ENCODE assay signal across 17 cellular contexts in the genomic region with DNA sequence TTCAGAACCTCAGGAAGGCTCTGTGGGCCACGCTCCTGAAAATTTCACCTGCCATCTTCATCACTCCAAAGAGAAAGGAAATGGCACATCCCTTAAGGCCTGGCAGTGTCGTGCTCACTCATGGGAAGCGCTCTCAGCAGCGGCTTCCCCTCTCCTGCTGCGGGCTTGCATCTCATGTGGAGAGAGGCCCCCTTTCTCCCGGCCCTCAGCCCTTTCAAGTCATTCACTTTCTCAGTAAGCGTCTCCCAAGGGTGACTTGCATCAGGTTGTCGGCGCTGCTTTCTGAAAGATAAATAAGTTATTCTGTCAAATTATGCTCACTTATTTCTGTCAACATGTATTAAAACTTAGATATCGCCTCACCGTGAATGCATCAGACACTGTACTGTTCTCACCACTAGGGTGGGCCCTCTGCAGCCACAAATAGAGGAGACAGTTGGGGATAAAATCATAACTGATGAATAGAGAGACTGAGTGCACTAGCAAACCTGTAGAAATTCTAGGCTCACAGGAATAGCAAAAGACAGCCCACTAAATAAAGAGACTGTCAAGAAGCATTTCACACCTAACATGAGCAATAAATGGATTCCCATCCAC.
DNase-seq lines count a peak whose midpoint lies in the region; ATAC-seq and TF ChIP-seq lines count a peak whose summit lies in the region.
"Had no signal": no experiment of that assay in that cellular context is flagged by ENCODE, and none has a peak within 500 bp of the region (broad histone marks: within the 10 kb centered on the region; RNA-seq: fewer than 3 reads in every experiment).

No MANE protein-coding gene starts in this region.

- H3K27ac Mint-ChIP-seq in GM23338, result no peak overlapping the region; the same call in 1 of the 2 replicates
- H3K27ac Mint-ChIP-seq: activated B cell treated with CpG ODN at 0.5 μM for 24 hours; CD4-positive, alpha-beta memory T cell; stimulated activated effector memory CD8-positive, alpha-beta T cell treated with anti-CD3 and anti-CD28 coated beads, Interleukin-12 subunit alpha, Interleukin-12 subunit beta, amount 100 ng/mL, for 72 hours had no signal

- no peaks in the 10 kb centered on the region for H3K9me3 Mint-ChIP-seq in GM23338
- no peaks in the 10 kb centered on the region for H3K9me3 Mint-ChIP-seq in activated T-cell treated with anti-CD3 and anti-CD28 coated beads, Interleukin-2, amount 50 U/mL, for 4 hours
- H3K9me3 Mint-ChIP-seq: activated B cell treated with CpG ODN at 0.5 μM for 24 hours; central memory CD8-positive, alpha-beta T cell; stimulated activated effector memory CD8-positive, alpha-beta T cell treated with anti-CD3 and anti-CD28 coated beads, Interleukin-12 subunit alpha, Interleukin-12 subunit beta, amount 100 ng/mL, for 72 hours had no signal

- H2AFZ ChIP-seq in GM23338, result peak overlapping the region; percentile 30

- no peak overlapping the region for H3K4me2 ChIP-seq in GM23338

- no peaks in the 10 kb centered on the region for H3K79me2 ChIP-seq in GM23338 (replicated peaks; ENCODE audit: insufficient read depth)

- TF ChIP-seq POLR2A in adrenal gland (IDR thresholded peaks at IDR 0.05), result no peak

- WGBS in right cardiac atrium, result 54% methylated on average over 11 of the region's 11 CpGs
- 81 to 91% (median 87%) methylated on average over 11 of the region's 11 CpGs for WGBS in adrenal gland, 4 donors

- intact Hi-C loops in A673 (cut with micrococcal nuclease; ENCODE audit: unreplicated experiment) (no loop called here), right cardiac atrium (cut with DNase I) (loop anchor here in 3 of 4 donors (5.0 to 10.0 kb wide), 3 partner anchors 65 to 85 kb away; no protein-coding TSS in a partner anchor), adrenal gland (cut with DNase I) (no loop called here)

- H3K9me2 ChIP-seq in GM23338 (ENCODE audit: insufficient read depth), result peaks cover 4% of the 10 kb centered on the region; the same call in 1 of the 2 replicates

- H3K27ac ChIP-seq in A673 (ENCODE audit: low read depth, low read length, poor library complexity, severe bottlenecking) (no peak overlapping the region), GM23338 (ENCODE audit: low read depth) (no peak overlapping the region), WERI-Rb-1 (no peak overlapping the region), right cardiac atrium (ENCODE audit: low read length) (no peak overlapping the region), adrenal gland (no peak overlapping the region)
- H3K27ac ChIP-seq: HL-60 had no signal

- peak; percentile 85 for ATAC-seq in GM23338
- peak; percentile 53 to 72 for ATAC-seq in right cardiac atrium
- no peak for ATAC-seq in HG03196 (IDR thresholded peaks at IDR 0.05; ENCODE audit: unreplicated experiment)
- ATAC-seq in activated T-cell treated with anti-CD3 and anti-CD28 coated beads, Interleukin-2, amount 50 U/mL, for 4 hours, result no peak
- ATAC-seq: GM12878; stimulated activated effector memory CD8-positive, alpha-beta T cell treated with anti-CD3 and anti-CD28 coated beads, Interleukin-12 subunit alpha, Interleukin-12 subunit beta, amount 100 ng/mL, for 72 hours had no signal

- peak; percentile 45 for TF ChIP-seq CTCF in A673 (conservative IDR thresholded peaks at IDR 0.05; ENCODE audit: low read depth, low read length)
- peak; percentile 54 to 67 for TF ChIP-seq CTCF in GM23338 (conservative IDR thresholded peaks at IDR 0.05; ENCODE audit: low read depth in 2 of 2)
- peak; percentile 49 for TF ChIP-seq CTCF in WERI-Rb-1 (IDR thresholded peaks at IDR 0.05; ENCODE audit: low read depth, low read length)
- TF ChIP-seq CTCF in adrenal gland (IDR thresholded peaks at IDR 0.05), result peak in 1 of 6 experiments; percentile 28

- no TSS peak for BruUV-seq in A673 (replicated peaks; lab: Mats Ljungman, UMichigan)

- H3K9me3 ChIP-seq in A673 (ENCODE audit: low read depth, low read length, poor library complexity, severe bottlenecking), result no peaks in the 10 kb centered on the region
- no peaks in the 10 kb centered on the region for H3K9me3 ChIP-seq in WERI-Rb-1 (ENCODE audit: severe bottlenecking)
- no peaks in the 10 kb centered on the region for H3K9me3 ChIP-seq in right cardiac atrium (ENCODE audit: control insufficient read depth, low read length)
- no peaks in the 10 kb centered on the region for H3K9me3 ChIP-seq in adrenal gland (replicated peaks in 1 of 3)

- no peaks in the 10 kb centered on the region for H3K36me3 Mint-ChIP-seq in GM23338 (ENCODE audit: low read depth)
- H3K36me3 Mint-ChIP-seq in activated T-cell treated with anti-CD3 and anti-CD28 coated beads, Interleukin-2, amount 50 U/mL, for 4 hours (ENCODE audit: insufficient read depth), result no peaks in the 10 kb centered on the region
- H3K36me3 Mint-ChIP-seq: CD4-positive, alpha-beta memory T cell; stimulated activated effector memory CD8-positive, alpha-beta T cell treated with anti-CD3 and anti-CD28 coated beads, Interleukin-12 subunit alpha, Interleukin-12 subunit beta, amount 100 ng/mL, for 72 hours had no signal

- POLR2A ChIA-PET in A673 (lab: Charles Lee; ENCODE audit: low non-redundant PET), result no interaction called here

- DNase-seq in A673 (ENCODE audit: low spot score) (no peak), GM23338 (ENCODE audit: low spot score) (peak; percentile 34), WERI-Rb-1 (peak; percentile 24), right cardiac atrium (no peak), adrenal gland (no peak), NCI-H2196 (lab: John Stamatoyannopoulos, UW; ENCODE audit: unreplicated experiment) (no peak)
- DNase-seq in activated T-cell treated with anti-CD3 and anti-CD28 coated beads, Interleukin-2, amount 50 U/mL, for 4 hours, result no peak
- DNase-seq: activated B cell treated with CpG ODN at 0.5 μM for 24 hours; CD4-positive, alpha-beta memory T cell; midbrain; NCI-H2081; stimulated activated CD4-positive, alpha-beta T cell treated with anti-CD3 and anti-CD28 coated beads, Interleukin-12 subunit alpha, Interleukin-12 subunit beta, amount 100 ng/mL, for 4 hours had no signal

- H3K27me3 Mint-ChIP-seq in GM23338 (ENCODE audit: insufficient read depth, low read depth, poor library complexity), result peaks cover 2% of the 10 kb centered on the region
- H3K27me3 Mint-ChIP-seq in activated T-cell treated with anti-CD3 and anti-CD28 coated beads, Interleukin-2, amount 50 U/mL, for 4 hours (ENCODE audit: low read depth), result no peaks in the 10 kb centered on the region
- H3K27me3 Mint-ChIP-seq: activated B cell treated with CpG ODN at 0.5 μM for 24 hours; CD4-positive, alpha-beta memory T cell had no signal

- no peaks in the 10 kb centered on the region for H3K4me1 ChIP-seq in A673 (ENCODE audit: insufficient read depth, low read length, poor library complexity, severe bottlenecking)
- peaks cover 9% of the 10 kb centered on the region; the same call in 1 of the 2 replicates for H3K4me1 ChIP-seq in GM23338 (ENCODE audit: insufficient read depth)
- no peaks in the 10 kb centered on the region for H3K4me1 ChIP-seq in right cardiac atrium (ENCODE audit: control insufficient read depth, insufficient read depth, low read length)
- H3K4me1 ChIP-seq in adrenal gland (replicated peaks in 1 of 2), result peaks cover 25 to 32% of the 10 kb centered on the region in 2 donors

- H3K36me3 ChIP-seq in A673 (ENCODE audit: insufficient read depth, low read length, poor library complexity, severe bottlenecking), result no peaks in the 10 kb centered on the region
- no peaks in the 10 kb centered on the region for H3K36me3 ChIP-seq in GM23338 (ENCODE audit: insufficient read depth)
- no peaks in the 10 kb centered on the region for H3K36me3 ChIP-seq in WERI-Rb-1
- H3K36me3 ChIP-seq in adrenal gland (replicated peaks in 1 of 2), result no peaks in the 10 kb centered on the region

- H4K20me1 ChIP-seq in GM23338 (replicated peaks; ENCODE audit: insufficient read depth), result no peaks in the 10 kb centered on the region

- H3K27me3 ChIP-seq in A673 (replicated peaks; ENCODE audit: insufficient read depth, low read depth, low read length, poor library complexity) (peaks cover 13% of the 10 kb centered on the region), GM23338 (ENCODE audit: insufficient read depth) (no peaks in the 10 kb centered on the region), WERI-Rb-1 (ENCODE audit: insufficient read depth, low read depth, severe bottlenecking) (no peaks in the 10 kb centered on the region), right cardiac atrium (ENCODE audit: control insufficient read depth, insufficient read depth) (no peaks in the 10 kb centered on the region), adrenal gland (no peaks in the 10 kb centered on the region)

- CTCF ChIA-PET in A673 (lab: Charles Lee), result no interaction called here

- H3K4me3 ChIP-seq in A673 (ENCODE audit: low read depth, low read length, poor library complexity, severe bottlenecking) (no peak overlapping the region), GM23338 (no peak overlapping the region), WERI-Rb-1 (ENCODE audit: low read depth, low read length) (no peak overlapping the region), right cardiac atrium (ENCODE audit: low read length) (no peak overlapping the region), adrenal gland (no peak overlapping the region)
- H3K4me3 ChIP-seq: GM12878 had no signal

- peaks cover 9% of the 10 kb centered on the region for H3K4me1 Mint-ChIP-seq in GM23338
- H3K4me1 Mint-ChIP-seq in activated T-cell treated with anti-CD3 and anti-CD28 coated beads, Interleukin-2, amount 50 U/mL, for 4 hours (ENCODE audit: low read depth), result no peaks in the 10 kb centered on the region
- H3K4me1 Mint-ChIP-seq: activated B cell treated with CpG ODN at 0.5 μM for 24 hours; CD4-positive, alpha-beta memory T cell; central memory CD8-positive, alpha-beta T cell; stimulated activated effector memory CD8-positive, alpha-beta T cell treated with anti-CD3 and anti-CD28 coated beads, Interleukin-12 subunit alpha, Interleukin-12 subunit beta, amount 100 ng/mL, for 72 hours had no signal

- H3K4me3 Mint-ChIP-seq in GM23338, result no peak overlapping the region
- no peak overlapping the region for H3K4me3 Mint-ChIP-seq in activated T-cell treated with anti-CD3 and anti-CD28 coated beads, Interleukin-2, amount 50 U/mL, for 4 hours
- H3K4me3 Mint-ChIP-seq: activated B cell treated with CpG ODN at 0.5 μM for 24 hours; central memory CD8-positive, alpha-beta T cell; stimulated activated effector memory CD8-positive, alpha-beta T cell treated with anti-CD3 and anti-CD28 coated beads, Interleukin-12 subunit alpha, Interleukin-12 subunit beta, amount 100 ng/mL, for 72 hours had no signal

- H3F3A ChIP-seq in GM23338 (replicated peaks; ENCODE audit: low read depth), result no peaks in the 10 kb centered on the region

TF ChIP-seq in GM23338, 12 proteins besides CTCF, POLR2A, EP300 and RAD21 (continues in another document):
- TF ChIP-seq NANOG (IDR thresholded peaks at IDR 0.05; ENCODE audit: borderline replicate concordance), result no peak
- no peak for TF ChIP-seq POLR2AphosphoS5 (IDR thresholded peaks at IDR 0.05; ENCODE audit: low read depth)
- TF ChIP-seq EZH2phosphoT487 (IDR thresholded peaks at IDR 0.05; ENCODE audit: unreplicated experiment), result no peak

Comparison
In these comparisons a context has a peak if more than half of its experiments do, and no peak if none do; other contexts are left out.
1. DNase-seq: peak in GM23338 (single experiment) and WERI-Rb-1 (single experiment); none in A673 (single experiment), right cardiac atrium (0 of 3), adrenal gland (0 of 7), NCI-H2196 (single experiment) and activated T-cell treated with anti-CD3 and anti-CD28 coated beads, Interleukin-2, amount 50 U/mL, for 4 hours (single experiment).
2. ATAC-seq: peak in GM23338 (single experiment) and right cardiac atrium (2 of 2); none in HG03196 (single experiment) and activated T-cell treated with anti-CD3 and anti-CD28 coated beads, Interleukin-2, amount 50 U/mL, for 4 hours (0 of 2).
3. intact Hi-C loops: an anchor here in right cardiac atrium (5.0 to 10.0 kb wide); none called in A673 and adrenal gland.